ENCODE assay signal across 1 cellular context in genomic region chr3:193630005-193630404, GRCh38.
TF ChIP-seq lines count a peak whose summit lies in the region.

No MANE protein-coding gene starts in this region.

TF ChIP-seq in HepG2, 621 proteins besides CTCF, POLR2A, EP300 and RAD21 (continued from another document):
- TF ChIP-seq ETS1 (CRISPR knock-in tag; IDR thresholded peaks at IDR 0.05) (no peak), ZNF431 (CRISPR knock-in tag; IDR thresholded peaks at IDR 0.05; ENCODE audit: borderline replicate concordance, low read depth) (no peak), MAFK (conservative IDR thresholded peaks at IDR 0.05 in 1 of 2, IDR thresholded peaks at IDR 0.05 in 1 of 2; ENCODE audit: low read length in 2 of 2) (peak; percentile 27 to 54; a peak in 3 of 4 replicates), MAFF (IDR thresholded peaks at IDR 0.05; ENCODE audit: low read depth, low read length) (peak; percentile 31)
